Comparison of ENCODE assay signal across 1 cellular context in the genomic region with DNA sequence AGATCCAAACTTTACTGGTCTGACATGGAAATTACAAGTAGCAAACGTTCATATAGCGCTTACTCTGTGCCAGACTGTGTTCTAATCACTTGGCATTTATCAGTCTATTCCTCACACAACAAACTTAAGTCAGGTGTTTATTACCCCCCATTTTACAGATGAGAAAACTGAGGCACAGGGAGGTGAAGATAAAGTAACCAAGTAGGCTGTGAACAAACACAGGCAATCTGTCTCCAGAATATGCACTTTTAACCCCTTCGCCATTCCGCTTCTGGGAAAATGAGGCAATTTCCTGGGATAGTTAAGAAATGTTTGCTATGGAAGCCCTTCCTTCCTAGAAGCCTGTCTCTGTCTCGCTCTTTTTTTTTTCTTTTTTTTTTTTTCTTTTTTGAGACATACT.
TF ChIP-seq lines count a peak whose summit lies in the region.

No MANE protein-coding gene starts in this region.

TF ChIP-seq in HepG2, 621 proteins besides CTCF, POLR2A, EP300 and RAD21 (continued from another document):
- TF ChIP-seq E2F1 (CRISPR knock-in tag; IDR thresholded peaks at IDR 0.05) (no peak), ZNF362 (CRISPR knock-in tag; IDR thresholded peaks at IDR 0.05; ENCODE audit: borderline replicate concordance) (peak; percentile 82), SIN3B (IDR thresholded peaks at IDR 0.05; ENCODE audit: low read length) (no peak), SMC3 (IDR thresholded peaks at IDR 0.05; ENCODE audit: low read length) (no peak), ZNF577 (CRISPR knock-in tag; IDR thresholded peaks at IDR 0.05; ENCODE audit: borderline replicate concordance, low read depth) (no peak), YEATS4 (CRISPR knock-in tag; IDR thresholded peaks at IDR 0.05; ENCODE audit: borderline replicate concordance) (no peak), SOX6 (IDR thresholded peaks at IDR 0.05) (no peak), SOX6 (CRISPR knock-in tag; IDR thresholded peaks at IDR 0.05) (peak; percentile 50; the same call in 1 of the 2 replicates), ARNT2 (CRISPR knock-in tag; IDR thresholded peaks at IDR 0.05; ENCODE audit: low read depth) (no peak), KDM3A (CRISPR knock-in tag; IDR thresholded peaks at IDR 0.05; ENCODE audit: low read depth) (no peak; the same call in 1 of the 2 replicates)
- TF ChIP-seq, protein P1, sequence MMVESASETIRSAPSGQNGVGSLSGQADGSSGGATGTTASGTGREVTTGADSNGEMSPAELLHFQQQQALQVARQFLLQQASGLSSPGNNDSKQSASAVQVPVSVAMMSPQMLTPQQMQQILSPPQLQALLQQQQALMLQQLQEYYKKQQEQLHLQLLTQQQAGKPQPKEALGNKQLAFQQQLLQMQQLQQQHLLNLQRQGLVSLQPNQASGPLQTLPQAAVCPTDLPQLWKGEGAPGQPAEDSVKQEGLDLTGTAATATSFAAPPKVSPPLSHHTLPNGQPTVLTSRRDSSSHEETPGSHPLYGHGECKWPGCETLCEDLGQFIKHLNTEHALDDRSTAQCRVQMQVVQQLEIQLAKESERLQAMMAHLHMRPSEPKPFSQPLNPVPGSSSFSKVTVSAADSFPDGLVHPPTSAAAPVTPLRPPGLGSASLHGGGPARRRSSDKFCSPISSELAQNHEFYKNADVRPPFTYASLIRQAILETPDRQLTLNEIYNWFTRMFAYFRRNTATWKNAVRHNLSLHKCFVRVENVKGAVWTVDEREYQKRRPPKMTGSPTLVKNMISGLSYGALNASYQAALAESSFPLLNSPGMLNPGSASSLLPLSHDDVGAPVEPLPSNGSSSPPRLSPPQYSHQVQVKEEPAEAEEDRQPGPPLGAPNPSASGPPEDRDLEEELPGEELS (CRISPR knock-in tag; IDR thresholded peaks at IDR 0.05) = 0 out of 2 replicates have a peak, but pooled peaks have one; percentile 31
TF ChIP-seq in HepG2: peak in this region for 47.
